Comparison of ENCODE assay signal across 15 cellular contexts in genomic region chr19:3668331-3669133, GRCh38. TPM values are rescaled to one million over a fixed set of nuclear protein-coding genes. Genes with fewer than 3 reads are reported as not detected.
DNase-seq lines count a peak whose midpoint lies in the region; ATAC-seq, FAIRE-seq and TF ChIP-seq lines count a peak whose summit lies in the region.
"Had no signal": no experiment of that assay in that cellular context is flagged by ENCODE, and none has a peak within 500 bp of the region (broad histone marks: within the 10 kb centered on the region; RNA-seq: fewer than 3 reads in every experiment).

No MANE protein-coding gene starts in this region.

- DNase-seq in HepG2 (ENCODE audit: low spot score) (peak; percentile 21), right lobe of liver (no peak), fibroblast of villous mesenchyme (ENCODE audit: low read depth) (peak; percentile 57), ovary (no peak), aorta (no peak), NCI-H2196 treated with DMSO at 0.1 percent for 48 hours (lab: John Stamatoyannopoulos, UW; ENCODE audit: unreplicated experiment) (no peak), GM13976 (ENCODE audit: low spot score) (no peak), NOMO-1 (lab: John Stamatoyannopoulos, UW; ENCODE audit: unreplicated experiment in 2 of 2) (no peak)
- DNase-seq: activated CD4-positive, alpha-beta T cell treated with anti-CD3 and anti-CD28 coated beads for 48 hours; activated naive CD4-positive, alpha-beta T cell treated with Interleukin-2 at 50 U/mL for 16 hours; NCI-H510A treated with DMSO at 0.1 percent for 48 hours; stimulated activated CD4-positive, alpha-beta T cell treated with anti-CD3 and anti-CD28 coated beads, Interleukin-4, amount 100 ng/mL, for 1 hour had no signal

- TF ChIP-seq EP300 in HepG2 (IDR thresholded peaks at IDR 0.05; ENCODE audit: low read depth in 2 of 2, low read length in 2 of 2) (no peak), HepG2 (CRISPR knock-in tag; IDR thresholded peaks at IDR 0.05; ENCODE audit: borderline replicate concordance) (no peak), ovary (IDR thresholded peaks at IDR 0.05) (no peak)

- peaks cover 0 to 10% of the 10 kb centered on the region in 2 experiments; a peak in 4 of 5 replicates for H3K36me3 ChIP-seq in HepG2 (replicated peaks in 1 of 2; ENCODE audit: control insufficient read depth in 1 of 2, insufficient read depth in 2 of 2, low read length in 2 of 2)
- H3K36me3 ChIP-seq in right lobe of liver, result no peaks in the 10 kb centered on the region
- H3K36me3 ChIP-seq in ovary, result no peaks in the 10 kb centered on the region
- H3K36me3 ChIP-seq in aorta (ENCODE audit: control insufficient read depth in 1 of 2, insufficient read depth in 2 of 2, low read length in 1 of 2), result no peaks in the 10 kb centered on the region

- BruUV-seq in HepG2 (replicated peaks; lab: Mats Ljungman, UMichigan), result no TSS peak

- H3K4me3 ChIP-seq in HepG2 (replicated peaks in 1 of 3; ENCODE audit: insufficient read depth in 1 of 3, low read depth in 2 of 3, low read length in 3 of 3) (peak overlapping the region in 1 of 3 experiments; percentile 40; a peak in 1 of 6 replicates), right lobe of liver (no peak overlapping the region), fibroblast of villous mesenchyme (ENCODE audit: low read depth, low read length) (no peak overlapping the region), ovary (no peak overlapping the region), aorta (ENCODE audit: low read length in 2 of 2) (no peak overlapping the region)
- H3K4me3 ChIP-seq: SJSA1 had no signal

- intact Hi-C loops in HepG2 (cut with micrococcal nuclease; ENCODE audit: unreplicated experiment), result loop anchor here (5.0 kb wide), 1 partner anchor 34 kb away; the partner anchor contains the start of gene PIP5K1C
- intact Hi-C loops in right lobe of liver (cut with DNase I), result loop anchor here (5.0 kb wide), 2 partner anchors 34 to 39 kb away; partner anchors contain the start of genes PIP5K1C (in 1 of the 2) and TJP3 (in 1 of the 2)
- intact Hi-C loops in ovary (cut with DNase I), result loop anchor here in 2 of 4 donors (5.0 to 10.0 kb wide), 2 partner anchors 34 to 536 kb away; partner anchors contain the start of gene PIP5K1C (in 1 of the 2)
- intact Hi-C loops in aorta (cut with DNase I), result no loop called here

- 58% methylated on average over 14 of the region's 34 CpGs for WGBS in HepG2 (ENCODE audit: low lambda C conversion rate)
- 83% methylated on average over 8 of the region's 34 CpGs for WGBS in right lobe of liver (ENCODE audit: insufficient coverage, low coverage, low lambda C conversion rate, missing lambda C conversion rate)
- 63 to 72% (median 67%) methylated on average over 34 of the region's 34 CpGs for WGBS in ovary, 3 donors
- 56 to 58% methylated on average over 34 of the region's 34 CpGs for WGBS in aorta, 2 donors

- POLR2A ChIA-PET in HepG2 (lab: Yijun Ruan, JAX), result interaction anchor here (0.6 to 0.8 kb wide), 2 partner anchors 19 to 40 kb away, joined by 3 read pairs; no protein-coding TSS in a partner anchor

- no peak overlapping the region for H3K9ac ChIP-seq in HepG2 (ENCODE audit: insufficient read depth, low read depth, low read length)

- ATAC-seq in HepG2 (peak; percentile 64), right lobe of liver (no peak), aorta (ENCODE audit: low FRiP score) (no peak)
- ATAC-seq: natural killer cell treated with Interleukin-12 subunit alpha and Interleukin-12 subunit beta and Interleukin-15 and Interleukin-18, amount 100 ng/mL, for 72 hours had no signal

- no peaks in the 10 kb centered on the region for H3K27me3 ChIP-seq in HepG2 (ENCODE audit: control insufficient read depth in 1 of 2, insufficient read depth in 2 of 2, low read length in 2 of 2)
- no peaks in the 10 kb centered on the region for H3K27me3 ChIP-seq in right lobe of liver
- H3K27me3 ChIP-seq in ovary, result no peaks in the 10 kb centered on the region
- no peaks in the 10 kb centered on the region for H3K27me3 ChIP-seq in aorta (ENCODE audit: control insufficient read depth in 1 of 2, insufficient read depth in 2 of 2, low read length in 1 of 2)
- H3K27me3 ChIP-seq: SJSA1 had no signal

- H3K4me2 ChIP-seq in HepG2 (ENCODE audit: low read depth, low read length), result peak overlapping the region; percentile 51

- no peak for TF ChIP-seq CTCF in HepG2 (CRISPR knock-in tag; IDR thresholded peaks at IDR 0.05)
- no peak for TF ChIP-seq CTCF in right lobe of liver (IDR thresholded peaks at IDR 0.05)
- TF ChIP-seq CTCF in fibroblast of villous mesenchyme (IDR thresholded peaks at IDR 0.05; ENCODE audit: insufficient read depth, low read depth, low read length), result no peak
- TF ChIP-seq CTCF in ovary (IDR thresholded peaks at IDR 0.05), result no peak
- TF ChIP-seq CTCF in GM13976 (IDR thresholded peaks at IDR 0.05; ENCODE audit: borderline replicate concordance, control extremely low read depth, extremely low read depth, insufficient read depth, missing control alignments), result no peak

- H3K4me1 ChIP-seq in HepG2 (ENCODE audit: insufficient read depth, low read length) (peaks cover 21% of the 10 kb centered on the region), right lobe of liver (no peaks in the 10 kb centered on the region), ovary (ENCODE audit: insufficient read depth) (peaks cover 18% of the 10 kb centered on the region), aorta (ENCODE audit: control insufficient read depth in 1 of 2, insufficient read depth in 2 of 2, low read length in 2 of 2) (no peaks in the 10 kb centered on the region)

- H3K9me3 ChIP-seq in HepG2 (ENCODE audit: low read length), result no peaks in the 10 kb centered on the region
- no peaks in the 10 kb centered on the region for H3K9me3 ChIP-seq in right lobe of liver
- no peaks in the 10 kb centered on the region for H3K9me3 ChIP-seq in ovary
- H3K9me3 ChIP-seq in aorta (ENCODE audit: control insufficient read depth, low read length), result no peaks in the 10 kb centered on the region
- H3K9me3 ChIP-seq: SJSA1 had no signal

- no peaks in the 10 kb centered on the region for H3K79me2 ChIP-seq in HepG2 (ENCODE audit: insufficient read depth, low read length)

- CTCF ChIA-PET in HepG2 (lab: Yijun Ruan, JAX; ENCODE audit: low intra/inter-chr PET ratio, low total read pairs), result interaction anchor here (1.5 kb wide), 1 partner anchor 37 kb away, joined by 4 read pairs; no protein-coding TSS in a partner anchor

- TF ChIP-seq RAD21 in HepG2 (CRISPR knock-in tag; IDR thresholded peaks at IDR 0.05), result 0 out of 2 replicates have a peak, but pooled peaks have one; percentile 37

- peak overlapping the region; percentile 38 for H3K27ac ChIP-seq in HepG2 (ENCODE audit: extremely low read length, insufficient read depth, low read length)
- H3K27ac ChIP-seq in right lobe of liver, result no peak overlapping the region
- peak overlapping the region; percentile 90 to 99 for H3K27ac ChIP-seq in ovary
- peak overlapping the region; percentile 87 for H3K27ac ChIP-seq in aorta (ENCODE audit: low read depth in 1 of 2, low read length in 2 of 2)
- H3K27ac ChIP-seq: HL-60, SJSA1 had no signal

- H2AFZ ChIP-seq in HepG2 (ENCODE audit: low read length), result no peak overlapping the region

- TF ChIP-seq POLR2A in HepG2 (IDR thresholded peaks at IDR 0.05; ENCODE audit: insufficient read depth in 1 of 2, low read depth in 2 of 2, low read length in 2 of 2) (0 out of 4 replicates have a peak, but pooled peaks of 1 of the 2 experiments have one; percentile 26), right lobe of liver (IDR thresholded peaks at IDR 0.05) (no peak), ovary (IDR thresholded peaks at IDR 0.05) (no peak)

- in situ Hi-C loops in HepG2 (cut with HindIII; ENCODE audit: extremely low pct_ligation_motif_present, low pct_unique_long_range_greater_than_20kb), result no loop called here
- in situ Hi-C loops in GM13976 (cut with MboI; ENCODE audit: low sequenced_read_pairs, unreplicated experiment), result no loop called here

- no peak for FAIRE-seq in HepG2 (lab: Jason Lieb, UNC)

- H4K20me1 ChIP-seq in HepG2 (ENCODE audit: insufficient read depth, low read length), result no peaks in the 10 kb centered on the region

RNA-seq across cellular contexts. Expression of gene PIP5K1C, which starts 31.7 kb away (rescaled TPM):
- total RNA-seq in HepG2 (2016; rRNA removed; fragmentation: Illumina TruSeq; extraction: Trizol) (4.3 and 5.2 TPM in 2 replicates), right lobe of liver (1 to 10 TPM; 5.3 to 9.8 (median 7.6) TPM), fibroblast of villous mesenchyme (40.6 and 46.2 TPM in 2 replicates), ovary (10 to 100 TPM; 11.3 to 41.7 (median 32.9) TPM), aorta (10 to 100 TPM; 78.7 to 83.3 TPM)
- 7.1 TPM in 2 replicates for total RNA-seq in HepG2 (2016; cell fraction: cytosol; rRNA removed; fragmentation: Illumina TruSeq; extraction: Trizol; ENCODE audit: low read depth)
- 3.5 and 4.4 TPM in 2 replicates for total RNA-seq in HepG2 (2016; cell fraction: insoluble cytoplasmic fraction; rRNA removed; fragmentation: Illumina TruSeq; extraction: Trizol)
- 6.2 and 6.4 TPM in 2 replicates for total RNA-seq in HepG2 (2016; cell fraction: membrane; rRNA removed; fragmentation: Illumina TruSeq; extraction: Trizol)
- 3.7 and 4.3 TPM in 2 replicates for total RNA-seq in HepG2 (2016; cell fraction: nucleus; rRNA removed; fragmentation: Illumina TruSeq; extraction: Trizol)
- polyA plus RNA-seq in HepG2 (2011; rRNA removed) (3.6 and 4.8 TPM in 2 replicates), ovary (10 to 100 TPM in 1 of 2 donors, 1 to 10 TPM in 1; 6.0 to 23.3 TPM), aorta (10 to 100 TPM; 25.2 to 26.8 TPM)
- 1.9 and 2.3 TPM in 2 replicates for polyA plus RNA-seq in HepG2 (2011; cell fraction: cytosol; rRNA removed)
- polyA plus RNA-seq in HepG2 (2011; cell fraction: nucleus; rRNA removed), result 11.5 and 14.0 TPM in 2 replicates
- polyA plus RNA-seq in HepG2 (2012), result 6.4 and 8.6 TPM in 2 replicates
- polyA plus RNA-seq in HepG2 (2016; cell fraction: cytosol; fragmentation: Illumina TruSeq; extraction: Trizol; ENCODE audit: low read depth), result 0.99 and 1.0 TPM in 2 replicates
- polyA plus RNA-seq in HepG2 (2016; cell fraction: insoluble cytoplasmic fraction; fragmentation: Illumina TruSeq; extraction: Trizol; ENCODE audit: low read depth), result 6.8 and 10.5 TPM in 2 replicates
- polyA plus RNA-seq in HepG2 (2016; cell fraction: membrane; fragmentation: Illumina TruSeq; extraction: Trizol; ENCODE audit: low read depth), result 4.0 and 4.6 TPM in 2 replicates
- 16.9 and 17.1 TPM in 2 replicates for polyA plus RNA-seq in HepG2 (2016; cell fraction: nucleus; fragmentation: Illumina TruSeq; extraction: Trizol; ENCODE audit: insufficient read depth, low read depth)
- polyA minus RNA-seq in HepG2 (2011; rRNA and poly(A)+ RNA removed; ENCODE audit: low replicate concordance), result 21.9 and 27.3 TPM in 2 replicates
- 6.3 and 12.3 TPM in 2 replicates for polyA minus RNA-seq in HepG2 (2011; cell fraction: cytosol; rRNA and poly(A)+ RNA removed)
- polyA minus RNA-seq in HepG2 (2011; cell fraction: nucleus; rRNA and poly(A)+ RNA removed), result 5.9 and 6.3 TPM in 2 replicates

RNA-seq across cellular contexts. Expression of gene TJP3, which starts 39.7 kb away (rescaled TPM):
- total RNA-seq in HepG2 (2016; rRNA removed; fragmentation: Illumina TruSeq; extraction: Trizol) (20.6 and 21.5 TPM in 2 replicates), right lobe of liver (10 to 100 TPM in 5 of 6 experiments, 1 to 10 TPM in 1; 7.9 to 27.0 (median 16.5) TPM), fibroblast of villous mesenchyme (not detected in 2 replicates), ovary (10 to 100 TPM in 1 of 7 donors, 1 to 10 TPM in 3, under 1 TPM in 2, not detected in 1; 0.18 to 24.4 (median 3.0) TPM), aorta (under 1 TPM; 0.26 to 0.60 TPM)
- 4.8 and 6.1 TPM in 2 replicates for total RNA-seq in HepG2 (2016; cell fraction: cytosol; rRNA removed; fragmentation: Illumina TruSeq; extraction: Trizol; ENCODE audit: low read depth)
- total RNA-seq in HepG2 (2016; cell fraction: insoluble cytoplasmic fraction; rRNA removed; fragmentation: Illumina TruSeq; extraction: Trizol), result 12.8 and 26.0 TPM in 2 replicates
- 6.5 and 7.3 TPM in 2 replicates for total RNA-seq in HepG2 (2016; cell fraction: membrane; rRNA removed; fragmentation: Illumina TruSeq; extraction: Trizol)
- total RNA-seq in HepG2 (2016; cell fraction: nucleus; rRNA removed; fragmentation: Illumina TruSeq; extraction: Trizol), result 21.9 and 26.6 TPM in 2 replicates
- polyA plus RNA-seq in HepG2 (2011; rRNA removed) (2.3 and 3.3 TPM in 2 replicates), ovary (under 1 TPM in 1 of 2 donors, not detected in 1; 0.46 TPM), aorta (10 to 100 TPM in 1 of 2 donors, under 1 TPM in 1; 0.84 to 29.2 TPM)
- polyA plus RNA-seq in HepG2 (2011; cell fraction: cytosol; rRNA removed), result 0.60 and 0.95 TPM in 2 replicates
- polyA plus RNA-seq in HepG2 (2011; cell fraction: nucleus; rRNA removed), result 7.0 and 7.9 TPM in 2 replicates
- polyA plus RNA-seq in HepG2 (2012), result 5.3 and 9.8 TPM in 2 replicates
- 1.8 and 2.4 TPM in 2 replicates for polyA plus RNA-seq in HepG2 (2016; cell fraction: cytosol; fragmentation: Illumina TruSeq; extraction: Trizol; ENCODE audit: low read depth)
- polyA plus RNA-seq in HepG2 (2016; cell fraction: insoluble cytoplasmic fraction; fragmentation: Illumina TruSeq; extraction: Trizol; ENCODE audit: low read depth), result 14.4 and 15.0 TPM in 2 replicates
- 3.0 and 3.4 TPM in 2 replicates for polyA plus RNA-seq in HepG2 (2016; cell fraction: membrane; fragmentation: Illumina TruSeq; extraction: Trizol; ENCODE audit: low read depth)
- polyA plus RNA-seq in HepG2 (2016; cell fraction: nucleus; fragmentation: Illumina TruSeq; extraction: Trizol; ENCODE audit: insufficient read depth, low read depth), result 30.0 and 33.5 TPM in 2 replicates
- polyA minus RNA-seq in HepG2 (2011; rRNA and poly(A)+ RNA removed; ENCODE audit: low replicate concordance), result 4.2 and 4.7 TPM in 2 replicates
- 4.5 and 6.3 TPM in 2 replicates for polyA minus RNA-seq in HepG2 (2011; cell fraction: cytosol; rRNA and poly(A)+ RNA removed)
- polyA minus RNA-seq in HepG2 (2011; cell fraction: nucleus; rRNA and poly(A)+ RNA removed), result 3.5 and 6.6 TPM in 2 replicates
- total RNA-seq: SJSA1 had no signal

RNA-seq across cellular contexts. Expression of gene CACTIN, which starts 41.9 kb away (rescaled TPM):
- total RNA-seq in HepG2 (2016; rRNA removed; fragmentation: Illumina TruSeq; extraction: Trizol), result 11.1 and 16.6 TPM in 2 replicates
- 2.8 and 3.1 TPM in 2 replicates for total RNA-seq in HepG2 (2016; cell fraction: cytosol; rRNA removed; fragmentation: Illumina TruSeq; extraction: Trizol; ENCODE audit: low read depth)
- total RNA-seq in HepG2 (2016; cell fraction: insoluble cytoplasmic fraction; rRNA removed; fragmentation: Illumina TruSeq; extraction: Trizol), result 11.2 and 17.9 TPM in 2 replicates
- 4.7 and 5.6 TPM in 2 replicates for total RNA-seq in HepG2 (2016; cell fraction: membrane; rRNA removed; fragmentation: Illumina TruSeq; extraction: Trizol)
- total RNA-seq in HepG2 (2016; cell fraction: nucleus; rRNA removed; fragmentation: Illumina TruSeq; extraction: Trizol), result 9.0 and 11.6 TPM in 2 replicates
- polyA plus RNA-seq in HepG2 (2011; rRNA removed), result 10.0 and 11.5 TPM in 2 replicates
- 6.6 and 11.2 TPM in 2 replicates for polyA plus RNA-seq in HepG2 (2011; cell fraction: cytosol; rRNA removed)
- 31.8 and 41.5 TPM in 2 replicates for polyA plus RNA-seq in HepG2 (2011; cell fraction: nucleus; rRNA removed)
- polyA plus RNA-seq in HepG2 (2012), result 5.7 and 5.8 TPM in 2 replicates
- polyA plus RNA-seq in HepG2 (2016; cell fraction: cytosol; fragmentation: Illumina TruSeq; extraction: Trizol; ENCODE audit: low read depth), result 1.7 and 1.8 TPM in 2 replicates
- 10.2 and 13.0 TPM in 2 replicates for polyA plus RNA-seq in HepG2 (2016; cell fraction: insoluble cytoplasmic fraction; fragmentation: Illumina TruSeq; extraction: Trizol; ENCODE audit: low read depth)
- 3.7 and 4.0 TPM in 2 replicates for polyA plus RNA-seq in HepG2 (2016; cell fraction: membrane; fragmentation: Illumina TruSeq; extraction: Trizol; ENCODE audit: low read depth)
- polyA plus RNA-seq in HepG2 (2016; cell fraction: nucleus; fragmentation: Illumina TruSeq; extraction: Trizol; ENCODE audit: insufficient read depth, low read depth), result 28.6 and 30.2 TPM in 2 replicates
- 9.7 and 19.5 TPM in 2 replicates for polyA minus RNA-seq in HepG2 (2011; rRNA and poly(A)+ RNA removed; ENCODE audit: low replicate concordance)
- 5.0 and 5.2 TPM in 2 replicates for polyA minus RNA-seq in HepG2 (2011; cell fraction: cytosol; rRNA and poly(A)+ RNA removed)
- polyA minus RNA-seq in HepG2 (2011; cell fraction: nucleus; rRNA and poly(A)+ RNA removed), result 5.3 and 5.7 TPM in 2 replicates
- total RNA-seq in right lobe of liver, result 10 to 100 TPM in 4 of 6 experiments, 1 to 10 TPM in 2; 8.4 to 14.9 (median 10.3) TPM
- 17.7 and 24.8 TPM in 2 replicates for total RNA-seq in fibroblast of villous mesenchyme
- 10 to 100 TPM; 19.2 to 39.1 (median 34.3) TPM for total RNA-seq in ovary
- 10 to 100 TPM in 1 of 2 donors, 1 to 10 TPM in 1; 2.7 to 28.8 TPM for polyA plus RNA-seq in ovary
- total RNA-seq in aorta, result 10 to 100 TPM; 16.4 to 19.3 TPM
- polyA plus RNA-seq in aorta, result 10 to 100 TPM in 1 of 2 donors, 1 to 10 TPM in 1; 4.5 to 18.2 TPM

Comparison
In these comparisons a context has a peak if more than half of its experiments do, and no peak if none do; other contexts are left out.
1. DNase-seq: peak in HepG2 (single experiment) and fibroblast of villous mesenchyme (single experiment); none in right lobe of liver (0 of 3), ovary (0 of 5), aorta (0 of 2), NCI-H2196 treated with DMSO at 0.1 percent for 48 hours (single experiment), GM13976 (single experiment) and NOMO-1 (0 of 2).
2. H3K27ac ChIP-seq: peak in HepG2 (single experiment), ovary (2 of 2) and aorta (2 of 2); none in right lobe of liver (0 of 3).
3. intact Hi-C loops: an anchor here in HepG2 (5.0 kb wide) and right lobe of liver (5.0 kb wide); none called in aorta.